1 cellular context compared by ENCODE assay signal in the genomic region with DNA sequence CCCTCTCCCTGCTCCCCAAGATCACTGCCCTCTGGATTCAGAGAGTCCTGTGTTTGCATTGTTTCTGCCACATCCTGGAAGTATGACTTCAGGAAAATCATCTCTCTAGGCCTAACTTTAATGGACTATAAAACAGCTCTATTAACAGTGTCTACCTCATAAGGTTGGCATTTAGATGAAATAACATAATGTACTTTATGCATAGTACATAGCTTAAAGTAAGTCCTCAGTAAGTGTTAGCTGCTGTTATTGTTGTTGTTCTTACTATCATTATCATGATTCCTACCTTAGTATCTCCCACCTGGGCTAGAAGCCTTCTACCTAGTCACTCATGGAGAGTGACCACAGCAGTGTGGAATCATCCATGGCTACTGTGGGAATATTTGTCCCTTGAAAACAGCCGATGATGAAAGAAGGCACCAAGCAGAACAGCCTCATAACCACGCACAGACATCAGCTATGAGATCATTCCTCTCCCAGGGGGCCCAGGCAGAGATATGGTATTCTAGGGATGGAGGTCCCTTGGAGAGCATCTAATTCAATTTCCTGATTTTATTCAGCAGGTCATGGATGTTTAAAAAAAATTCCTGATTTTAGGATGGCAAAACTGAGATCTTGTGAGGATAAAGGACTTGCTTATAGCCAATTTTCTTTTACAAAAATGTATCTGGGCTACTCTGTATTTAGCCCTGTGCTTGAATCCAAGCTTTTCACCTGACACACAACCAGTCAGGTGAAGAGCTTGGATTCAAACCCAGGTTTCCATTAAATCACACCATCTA.
TF ChIP-seq lines count a peak whose summit lies in the region.

No MANE protein-coding gene starts in this region.

TF ChIP-seq in HepG2, 621 proteins besides CTCF, POLR2A, EP300 and RAD21:
- TF ChIP-seq, protein P1, sequence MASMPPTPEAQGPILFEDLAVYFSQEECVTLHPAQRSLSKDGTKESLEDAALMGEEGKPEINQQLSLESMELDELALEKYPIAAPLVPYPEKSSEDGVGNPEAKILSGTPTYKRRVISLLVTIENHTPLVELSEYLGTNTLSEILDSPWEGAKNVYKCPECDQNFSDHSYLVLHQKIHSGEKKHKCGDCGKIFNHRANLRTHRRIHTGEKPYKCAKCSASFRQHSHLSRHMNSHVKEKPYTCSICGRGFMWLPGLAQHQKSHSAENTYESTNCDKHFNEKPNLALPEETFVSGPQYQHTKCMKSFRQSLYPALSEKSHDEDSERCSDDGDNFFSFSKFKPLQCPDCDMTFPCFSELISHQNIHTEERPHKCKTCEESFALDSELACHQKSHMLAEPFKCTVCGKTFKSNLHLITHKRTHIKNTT (CRISPR knock-in tag; IDR thresholded peaks at IDR 0.05) = no peak
- TF ChIP-seq ZNF138 (CRISPR knock-in tag; IDR thresholded peaks at IDR 0.05; ENCODE audit: low read depth) (no peak), CEBPG (CRISPR knock-in tag; IDR thresholded peaks at IDR 0.05) (no peak), SMARCE1 (IDR thresholded peaks at IDR 0.05; ENCODE audit: borderline replicate concordance) (no peak), DMAP1 (CRISPR knock-in tag; IDR thresholded peaks at IDR 0.05) (no peak), POLR2AphosphoS5 (IDR thresholded peaks at IDR 0.05; ENCODE audit: low read depth, low read length) (no peak), MEF2D (CRISPR knock-in tag; IDR thresholded peaks at IDR 0.05) (no peak), ZNF251 (CRISPR knock-in tag; IDR thresholded peaks at IDR 0.05) (no peak), SRSF1 (optimal IDR thresholded peaks at IDR 0.05; ENCODE audit: low read depth, low read length) (no peak), MBNL3 (CRISPR knock-in tag; conservative IDR thresholded peaks at IDR 0.05) (no peak), GZF1 (CRISPR knock-in tag; IDR thresholded peaks at IDR 0.05) (no peak)
